Comparison of ENCODE assay signal across 1 cellular context in genomic region chr3:160950542-160950941, GRCh38.
TF ChIP-seq lines count a peak whose summit lies in the region.

No MANE protein-coding gene starts in this region.

TF ChIP-seq in HepG2, 621 proteins besides CTCF, POLR2A, EP300 and RAD21 (continued from another document):
- TF ChIP-seq ZXDC (CRISPR knock-in tag; IDR thresholded peaks at IDR 0.05) (no peak), PRDM15 (CRISPR knock-in tag; IDR thresholded peaks at IDR 0.05) (no peak), ZBTB34 (CRISPR knock-in tag; IDR thresholded peaks at IDR 0.05) (no peak), KDM5B (CRISPR knock-in tag; IDR thresholded peaks at IDR 0.05; ENCODE audit: borderline replicate concordance) (no peak), MIER2 (CRISPR knock-in tag; IDR thresholded peaks at IDR 0.05) (no peak), SMARCC2 (IDR thresholded peaks at IDR 0.05) (no peak), GMEB2 (CRISPR knock-in tag; IDR thresholded peaks at IDR 0.05; ENCODE audit: low read depth) (no peak)
TF ChIP-seq in HepG2: peak in this region for 0.
